8 cellular contexts compared by ENCODE assay signal in the genomic region with DNA sequence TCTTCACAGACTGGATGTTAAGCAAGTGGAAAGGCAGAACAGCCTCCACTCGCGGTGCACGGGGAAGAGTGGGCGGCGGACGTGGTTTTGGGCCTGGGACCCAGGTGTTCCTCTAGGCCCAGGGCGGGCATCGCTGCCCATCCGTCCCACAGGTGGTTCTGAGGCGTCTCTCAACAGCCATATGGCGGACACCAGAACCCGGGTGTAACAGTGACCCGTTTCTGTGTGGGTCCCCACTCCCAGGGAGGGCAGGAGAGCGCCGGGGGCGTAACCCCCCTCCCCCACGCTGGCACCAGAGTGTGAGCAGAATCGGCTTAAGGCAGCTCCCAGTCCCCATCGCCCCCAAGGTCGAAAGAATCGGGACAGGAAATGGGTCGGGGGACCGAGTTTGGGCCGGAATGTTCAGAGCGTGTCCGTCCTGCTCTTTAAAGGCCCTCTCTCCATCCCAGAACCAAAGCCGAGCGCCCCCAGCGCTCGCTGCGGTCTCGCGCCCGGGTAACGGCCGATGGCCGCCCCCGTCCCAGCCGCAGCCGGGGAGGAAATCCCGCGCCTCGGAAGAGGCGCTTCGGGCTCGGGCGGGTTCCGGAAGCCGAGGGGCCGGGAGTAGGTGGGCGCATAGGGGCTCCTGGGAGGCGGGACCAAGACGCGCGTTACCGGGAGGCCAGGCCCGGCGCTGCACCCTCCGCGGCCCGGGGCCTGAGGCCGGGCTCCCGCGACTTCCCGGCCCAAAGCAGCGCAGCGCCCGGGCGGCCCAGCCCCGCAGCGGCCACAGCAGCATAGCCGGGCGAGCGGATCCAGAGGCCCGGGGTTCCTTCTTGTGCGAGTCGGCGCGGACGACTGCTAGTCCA. TPM values are rescaled to one million over a fixed set of nuclear protein-coding genes. Genes with fewer than 3 reads are reported as not detected.
DNase-seq lines count a peak whose midpoint lies in the region; ATAC-seq and TF ChIP-seq lines count a peak whose summit lies in the region.

TSS of gene TK2 (minus strand) at position 839 of the 848 bp plus-strand sequence. CDS start at position 778, 61 bp downstream.

- peak within 1 kb of the TSS; percentile 87 for H3K27ac Mint-ChIP-seq in activated naive CD8-positive, alpha-beta T cell treated with anti-CD3 and anti-CD28 coated beads, Interleukin-2, amount 50 U/mL, for 24 hours

- H3K36me3 ChIP-seq in DOHH2 (ENCODE audit: control insufficient read depth, low read length) (peaks cover 9% of the 10 kb centered on the region), SU-DHL-6 (ENCODE audit: low read length) (no peaks in the 10 kb centered on the region), thyroid gland (no peaks in the 10 kb centered on the region)

- peak; percentile 80 for DNase-seq in activated naive CD8-positive, alpha-beta T cell treated with anti-CD3 and anti-CD28 coated beads, Interleukin-2, amount 50 U/mL, for 24 hours
- peak; percentile 27 to 84 (median 65) for DNase-seq in head of caudate nucleus
- DNase-seq in omental fat pad (ENCODE audit: low spot score): no peak
- peak; percentile 70 to 72 for DNase-seq in thyroid gland
- DNase-seq in DMS79 (lab: John Stamatoyannopoulos, UW): no peak

- H4K20me1 ChIP-seq in DOHH2 (ENCODE audit: control insufficient read depth, insufficient read depth, low read depth, low read length) (no peaks in the 10 kb centered on the region), SU-DHL-6 (ENCODE audit: low read depth, low read length) (no peaks in the 10 kb centered on the region)

- H3K9me2 ChIP-seq in DOHH2 (replicated peaks; ENCODE audit: control insufficient read depth, low read length): no peaks in the 10 kb centered on the region
- H3K9me2 ChIP-seq in SU-DHL-6 (replicated peaks; ENCODE audit: insufficient read depth, low read length): no peaks in the 10 kb centered on the region

- peak within 1 kb of the TSS; percentile 92 for H3K4me3 Mint-ChIP-seq in activated naive CD8-positive, alpha-beta T cell treated with anti-CD3 and anti-CD28 coated beads, Interleukin-2, amount 50 U/mL, for 24 hours

- H3K27ac ChIP-seq in DOHH2 (ENCODE audit: low read depth, low read length) (peak within 1 kb of the TSS; percentile 25), SU-DHL-6 (ENCODE audit: low read depth, low read length) (no peak within 1 kb of the TSS), thyroid gland (peak within 1 kb of the TSS; percentile 86 to 99 (median 97))

- H3K4me2 ChIP-seq in DOHH2 (ENCODE audit: low read length) (peak within 1 kb of the TSS; percentile 61), SU-DHL-6 (ENCODE audit: low read depth, low read length, poor library complexity, severe bottlenecking) (peak within 1 kb of the TSS; percentile 79)

- peaks cover 71% of the 10 kb centered on the region for H3K4me1 Mint-ChIP-seq in activated naive CD8-positive, alpha-beta T cell treated with anti-CD3 and anti-CD28 coated beads, Interleukin-2, amount 50 U/mL, for 24 hours

- H3K9me3 ChIP-seq in DOHH2 (ENCODE audit: control insufficient read depth, insufficient read depth, low read length): no peaks in the 10 kb centered on the region
- no peaks in the 10 kb centered on the region for H3K9me3 ChIP-seq in SU-DHL-6 (ENCODE audit: insufficient read depth, low read length)
- no peaks in the 10 kb centered on the region for H3K9me3 ChIP-seq in thyroid gland

- H3K27me3 ChIP-seq in DOHH2 (ENCODE audit: control insufficient read depth, low read length): no peaks in the 10 kb centered on the region
- H3K27me3 ChIP-seq in SU-DHL-6 (ENCODE audit: low read length): no peaks in the 10 kb centered on the region
- H3K27me3 ChIP-seq in thyroid gland: no peaks in the 10 kb centered on the region

- peaks cover 14% of the 10 kb centered on the region for H3F3A ChIP-seq in DOHH2 (ENCODE audit: control insufficient read depth, insufficient read depth)
- H3F3A ChIP-seq in SU-DHL-6 (ENCODE audit: insufficient read depth): peaks cover 6% of the 10 kb centered on the region; the same call in 1 of the 2 replicates

- intact Hi-C loops in head of caudate nucleus (cut with DNase I): loop anchor here (2.0 kb wide), 1 partner anchor 33 kb away; no protein-coding TSS in a partner anchor
- intact Hi-C loops in thyroid gland (cut with DNase I): loop anchor here (5.0 kb wide), 2 partner anchors 32 to 67 kb away; no protein-coding TSS in a partner anchor

- WGBS in thyroid gland, 2 donors: 18 to 21% methylated on average over 10 to 25 of the region's 80 CpGs

- H2AFZ ChIP-seq in SU-DHL-6 (ENCODE audit: low read depth, low read length, severe bottlenecking): peak within 1 kb of the TSS; percentile 90

- peaks cover 2% of the 10 kb centered on the region for H3K27me3 Mint-ChIP-seq in activated naive CD8-positive, alpha-beta T cell treated with anti-CD3 and anti-CD28 coated beads, Interleukin-2, amount 50 U/mL, for 24 hours

- peak within 1 kb of the TSS; percentile 63 for H3K9ac ChIP-seq in SU-DHL-6 (ENCODE audit: low read length)

- H3K4me1 ChIP-seq in DOHH2 (ENCODE audit: control insufficient read depth, low read length): peaks cover 97% of the 10 kb centered on the region
- peaks cover 32 to 40% of the 10 kb centered on the region in 2 donors for H3K4me1 ChIP-seq in thyroid gland

- H3K4me3 ChIP-seq in DOHH2 (ENCODE audit: low read length) (peak within 1 kb of the TSS; percentile 70), SU-DHL-6 (ENCODE audit: insufficient read depth, low read length, poor library complexity, severe bottlenecking) (peak within 1 kb of the TSS; percentile 56), thyroid gland (replicated peaks in 1 of 3) (peak within 1 kb of the TSS; percentile 34 to 92 (median 62))

- ATAC-seq in HG03432 (IDR thresholded peaks at IDR 0.05; ENCODE audit: unreplicated experiment) (peak; percentile 38), omental fat pad (ENCODE audit: low FRiP score) (peak; percentile 43)
- peak; percentile 54 for ATAC-seq in activated naive CD8-positive, alpha-beta T cell treated with anti-CD3 and anti-CD28 coated beads, Interleukin-2, amount 50 U/mL, for 24 hours

- H3K79me2 ChIP-seq in DOHH2 (ENCODE audit: control insufficient read depth, low read length) (peaks cover 20% of the 10 kb centered on the region), SU-DHL-6 (ENCODE audit: insufficient read depth, low read length) (peaks cover 20% of the 10 kb centered on the region)

- TF ChIP-seq CTCF in DOHH2 (IDR thresholded peaks at IDR 0.05; ENCODE audit: low read depth, low read length, poor library complexity, severe bottlenecking) (peak; percentile 30), SU-DHL-6 (IDR thresholded peaks at IDR 0.05; ENCODE audit: insufficient read depth, low read length, poor library complexity, severe bottlenecking) (no peak), omental fat pad (IDR thresholded peaks at IDR 0.05) (no peak), thyroid gland (IDR thresholded peaks at IDR 0.05) (peak in 2 of 6 experiments; percentile 17 to 39)

- H3K36me3 Mint-ChIP-seq in activated naive CD8-positive, alpha-beta T cell treated with anti-CD3 and anti-CD28 coated beads, Interleukin-2, amount 50 U/mL, for 24 hours (ENCODE audit: low read depth): peaks cover 18% of the 10 kb centered on the region

- H3K9me3 Mint-ChIP-seq in activated naive CD8-positive, alpha-beta T cell treated with anti-CD3 and anti-CD28 coated beads, Interleukin-2, amount 50 U/mL, for 24 hours: no peaks in the 10 kb centered on the region

- peak; percentile 2 to 75 for TF ChIP-seq POLR2A in thyroid gland (IDR thresholded peaks at IDR 0.05)

RNA-seq across cellular contexts. Expression of gene TK2, which starts in this region (rescaled TPM):
- total RNA-seq in omental fat pad: 10 to 100 TPM; 39.9 to 69.7 (median 56.0) TPM
- 10 to 100 TPM; 31.6 to 55.5 (median 46.6) TPM for total RNA-seq in thyroid gland

Comparison
In these comparisons a context has a peak if more than half of its experiments do, and no peak if none do; other contexts are left out.
1. DNase-seq: peak in activated naive CD8-positive, alpha-beta T cell treated with anti-CD3 and anti-CD28 coated beads, Interleukin-2, amount 50 U/mL, for 24 hours (single experiment), head of caudate nucleus (42 of 42) and thyroid gland (2 of 2); none in omental fat pad (single experiment) and DMS79 (single experiment).
2. Peak in every context shown above with its lines, with median percentiles within 50 percentile points of each other: H3K4me3 ChIP-seq and ATAC-seq.